ENCODE assay signal across 24 cellular contexts in genomic region chr5:142911170-142911569, GRCh38.
"Had no signal": no experiment of that assay in that cellular context is flagged by ENCODE, and none has a peak within 500 bp of the region (broad histone marks: within the 10 kb centered on the region; RNA-seq: fewer than 3 reads in every experiment).

No MANE protein-coding gene starts in this region.

- H3K4me1 Mint-ChIP-seq: activated CD4-positive, alpha-beta T cell treated with anti-CD3 and anti-CD28 coated beads for 36 hours; activated T-helper 17 cell treated with anti-CD3 and anti-CD28 coated beads, Interleukin-2, amount 50 U/mL, for 72 hours had no signal

- ATAC-seq: activated CD4-positive, alpha-beta T cell treated with anti-CD3 and anti-CD28 coated beads for 36 hours; activated naive CD4-positive, alpha-beta T cell treated with anti-CD3 and anti-CD28 coated beads, Interleukin-2, amount 50 U/mL, for 72 hours; activated T-helper 17 cell treated with anti-CD3 and anti-CD28 coated beads, Interleukin-2, amount 50 U/mL, for 72 hours; gastrocnemius medialis; lower lobe of right lung; naive thymus-derived CD8-positive, alpha-beta T cell; sciatic nerve; upper lobe of right lung had no signal

- H3K4me1 ChIP-seq: breast epithelium, lower lobe of right lung, suprapubic skin, tibial artery, upper lobe of right lung had no signal

- H3K4me3 Mint-ChIP-seq: activated CD4-positive, alpha-beta T cell treated with anti-CD3 and anti-CD28 coated beads for 36 hours; activated T-helper 17 cell treated with anti-CD3 and anti-CD28 coated beads, Interleukin-2, amount 50 U/mL, for 72 hours; naive thymus-derived CD8-positive, alpha-beta T cell had no signal

- DNase-seq: activated CD4-positive, alpha-beta T cell treated with anti-CD3 and anti-CD28 coated beads for 36 hours; activated CD4-positive, alpha-beta T cell treated with anti-CD3 and anti-CD28 coated beads, Interleukin-2, amount 50 U/mL, for 4 hours; activated CD4-positive, CD25-positive, alpha-beta regulatory T cell; activated gamma-delta T cell treated with Interleukin-2 at 50 U/mL for 16 hours; activated T-cell treated with anti-CD3 and anti-CD28 coated beads, Interleukin-2, amount 50 U/mL, for 1 hour; central memory CD4-positive, alpha-beta T cell; dermis blood vessel endothelial cell; effector CD4-positive, alpha-beta T cell; gastrocnemius medialis; kidney; lower lobe of right lung; mesenchymal stem cell; naive thymus-derived CD8-positive, alpha-beta T cell; stimulated activated naive CD4-positive, alpha-beta T cell; T-helper 1 cell; tibial artery; upper lobe of right lung had no signal

- H3K9me3 ChIP-seq: breast epithelium, gastrocnemius medialis, lower lobe of right lung, suprapubic skin, tibial artery, upper lobe of right lung had no signal

- H3K9me3 Mint-ChIP-seq: activated naive CD4-positive, alpha-beta T cell treated with anti-CD3 and anti-CD28 coated beads, Interleukin-2, amount 50 U/mL, for 72 hours; activated T-helper 17 cell treated with anti-CD3 and anti-CD28 coated beads, Interleukin-2, amount 50 U/mL, for 72 hours; naive thymus-derived CD8-positive, alpha-beta T cell had no signal

- H3K27me3 ChIP-seq: breast epithelium, gastrocnemius medialis, hepatocyte, suprapubic skin, tibial artery, upper lobe of right lung had no signal

- H3K4me3 ChIP-seq: breast epithelium, gastrocnemius medialis, hepatocyte, lower lobe of right lung, skin epidermis, suprapubic skin, tibial artery, upper lobe of right lung had no signal

- H3K27me3 Mint-ChIP-seq: activated CD4-positive, alpha-beta T cell treated with anti-CD3 and anti-CD28 coated beads for 36 hours; activated T-helper 17 cell treated with anti-CD3 and anti-CD28 coated beads, Interleukin-2, amount 50 U/mL, for 72 hours; naive thymus-derived CD8-positive, alpha-beta T cell had no signal

- H3K36me3 ChIP-seq: breast epithelium, gastrocnemius medialis had no signal

- H3K27ac ChIP-seq: breast epithelium, gastrocnemius medialis, hepatocyte, lower lobe of right lung, skin epidermis, suprapubic skin, tibial artery, upper lobe of right lung had no signal

- H3K27ac Mint-ChIP-seq: activated CD4-positive, alpha-beta T cell treated with anti-CD3 and anti-CD28 coated beads for 36 hours; activated T-helper 17 cell treated with anti-CD3 and anti-CD28 coated beads, Interleukin-2, amount 50 U/mL, for 72 hours had no signal
